13 cellular contexts compared by ENCODE assay signal in genomic region chr15:85405467-85405866, GRCh38. TPM values are rescaled to one million over a fixed set of nuclear protein-coding genes. Genes with fewer than 3 reads are reported as not detected.
A peak's percentile ranks its signal among the peaks of the same experiment; 100 is the strongest.
DNase-seq lines count a peak whose midpoint lies in the region; ATAC-seq and TF ChIP-seq lines count a peak whose summit lies in the region.
"Had no signal": no experiment of that assay in that cellular context is flagged by ENCODE, and none has a peak within 500 bp of the region (broad histone marks: within the 10 kb centered on the region; RNA-seq: fewer than 3 reads in every experiment).

No MANE protein-coding gene starts in this region.

- peaks cover 100% of the 10 kb centered on the region for H3K79me2 ChIP-seq in hepatocyte

- H4K20me1 ChIP-seq in hepatocyte (ENCODE audit: insufficient read depth, poor library complexity, severe bottlenecking): peaks cover 58% of the 10 kb centered on the region

- no peak for ATAC-seq in activated naive CD4-positive, alpha-beta T cell treated with anti-CD3 and anti-CD28 coated beads, Interleukin-2, amount 50 U/mL, for 72 hours
- ATAC-seq in T-cell (replicated peaks in 1 of 4) (no peak), thoracic aorta (ENCODE audit: insufficient number of reproducible peaks, low FRiP score, low read depth) (no peak), HG03432 (IDR thresholded peaks at IDR 0.05; ENCODE audit: unreplicated experiment) (no peak), GM19328 (IDR thresholded peaks at IDR 0.05; ENCODE audit: unreplicated experiment) (no peak)
- ATAC-seq: upper lobe of right lung had no signal

- WGBS in hepatocyte (ENCODE audit: low lambda C conversion rate, missing lambda C conversion rate): 80% methylated on average over 3 of the region's 3 CpGs

- peak overlapping the region; percentile 2 for H3K4me2 ChIP-seq in hepatocyte

- peaks cover 0 to 10% of the 10 kb centered on the region in 2 donors for H3K36me3 Mint-ChIP-seq in activated naive CD4-positive, alpha-beta T cell treated with anti-CD3 and anti-CD28 coated beads, Interleukin-2, amount 50 U/mL, for 72 hours
- peaks cover 4% of the 10 kb centered on the region for H3K36me3 Mint-ChIP-seq in T-cell

- H3K27me3 Mint-ChIP-seq in T-cell: no peaks in the 10 kb centered on the region
- H3K27me3 Mint-ChIP-seq: activated CD4-positive, alpha-beta T cell treated with anti-CD3 and anti-CD28 coated beads, Interleukin-2, amount 10 ng/mL, durations not matched to agents 7 days and 5 days had no signal

- no peak overlapping the region for H2AFZ ChIP-seq in hepatocyte

- peak overlapping the region; percentile 75 to 85 for H3K27ac Mint-ChIP-seq in activated naive CD4-positive, alpha-beta T cell treated with anti-CD3 and anti-CD28 coated beads, Interleukin-2, amount 50 U/mL, for 72 hours
- H3K27ac Mint-ChIP-seq in T-cell: peak overlapping the region; percentile 82 to 86
- H3K27ac Mint-ChIP-seq: activated CD4-positive, alpha-beta T cell treated with anti-CD3 and anti-CD28 coated beads, Interleukin-2, amount 10 ng/mL, durations not matched to agents 7 days and 5 days had no signal

- POLR2A ChIA-PET in T-cell (lab: Charles Lee): interaction anchor here in 1 of 2 donors (0.6 to 0.7 kb wide), 4 partner anchors 11 to 1216 kb away, joined by 3 to 10 read pairs (median 5); partner anchors contain the start of gene AKAP13

- H3K36me3 ChIP-seq in hepatocyte (replicated peaks; ENCODE audit: insufficient read depth, low read depth): no peaks in the 10 kb centered on the region
- H3K36me3 ChIP-seq in thoracic aorta: no peaks in the 10 kb centered on the region
- H3K36me3 ChIP-seq: upper lobe of right lung had no signal

- H3K27me3 ChIP-seq in hepatocyte (no peaks in the 10 kb centered on the region), thoracic aorta (replicated peaks; ENCODE audit: insufficient read depth) (no peaks in the 10 kb centered on the region)
- H3K27me3 ChIP-seq: upper lobe of right lung had no signal

- H3K9me3 ChIP-seq in hepatocyte (ENCODE audit: low read depth): no peaks in the 10 kb centered on the region
- H3K9me3 ChIP-seq in thoracic aorta: no peaks in the 10 kb centered on the region
- H3K9me3 ChIP-seq: upper lobe of right lung had no signal

- H3K4me1 ChIP-seq in hepatocyte (ENCODE audit: insufficient read depth) (peaks cover 32% of the 10 kb centered on the region), thoracic aorta (ENCODE audit: control insufficient read depth in 1 of 2, low read depth in 2 of 2) (peaks cover 52 to 70% of the 10 kb centered on the region in 2 donors)

- DNase-seq in activated naive CD4-positive, alpha-beta T cell treated with anti-CD3 and anti-CD28 coated beads, Interleukin-2, amount 50 U/mL, for 72 hours (ENCODE audit: low spot score in 2 of 2): no peak
- DNase-seq in activated naive CD4-positive, alpha-beta T cell (lab: John Stamatoyannopoulos, UW): no peak
- DNase-seq in T-cell (no peak), hepatocyte (ENCODE audit: low spot score) (no peak), thoracic aorta (ENCODE audit: low spot score) (no peak)
- no peak for DNase-seq in activated CD8-positive, alpha-beta memory T cell treated with anti-CD3 and anti-CD28 coated beads, Interleukin-2, amount 50 U/mL, for 48 hours
- DNase-seq: activated CD4-positive, alpha-beta T cell treated with anti-CD3 and anti-CD28 coated beads, Interleukin-2, amount 10 ng/mL, durations not matched to agents 7 days and 5 days; NCI-H2029; NK-92 treated with Interleukin-12 subunit alpha and Interleukin-12 subunit beta, amount 100 ng/mL, for 24 hours; T-helper 1 cell; upper lobe of right lung had no signal

- peaks cover 83 to 85% (median 83%) of the 10 kb centered on the region in 3 donors for H3K4me1 Mint-ChIP-seq in T-cell

- no peak for TF ChIP-seq CTCF in hepatocyte (IDR thresholded peaks at IDR 0.05; ENCODE audit: poor library complexity)
- no peak for TF ChIP-seq CTCF in thoracic aorta (IDR thresholded peaks at IDR 0.05)

- H3K4me3 ChIP-seq in hepatocyte: no peak overlapping the region
- H3K4me3 ChIP-seq in thoracic aorta: peak overlapping the region; percentile 1
- H3K4me3 ChIP-seq: upper lobe of right lung had no signal

- H3K9me3 Mint-ChIP-seq in activated naive CD4-positive, alpha-beta T cell treated with anti-CD3 and anti-CD28 coated beads, Interleukin-2, amount 50 U/mL, for 72 hours: peaks cover 0 to 5% of the 10 kb centered on the region in 2 donors
- H3K9me3 Mint-ChIP-seq in T-cell: no peaks in the 10 kb centered on the region
- H3K9me3 Mint-ChIP-seq: activated CD4-positive, alpha-beta T cell treated with anti-CD3 and anti-CD28 coated beads, Interleukin-2, amount 10 ng/mL, durations not matched to agents 7 days and 5 days had no signal

- peak overlapping the region in 1 of 3 donors; percentile 29 for H3K4me3 Mint-ChIP-seq in T-cell
- H3K4me3 Mint-ChIP-seq: activated CD4-positive, alpha-beta T cell treated with anti-CD3 and anti-CD28 coated beads, Interleukin-2, amount 10 ng/mL, durations not matched to agents 7 days and 5 days had no signal

- H3K9me2 ChIP-seq in hepatocyte (replicated peaks; ENCODE audit: insufficient read depth): no peaks in the 10 kb centered on the region

- CTCF ChIA-PET in T-cell (lab: Charles Lee): interaction anchor here (0.6 to 3.6 kb wide), 6 partner anchors 8 to 26 kb away, joined by 3 to 32 read pairs (median 4); no protein-coding TSS in a partner anchor

- H3K27ac ChIP-seq in hepatocyte (peak overlapping the region; percentile 46), thoracic aorta (peak overlapping the region; percentile 54 to 60)

RNA-seq across cellular contexts. Expression of gene AKAP13, which starts 25.1 kb away (rescaled TPM):
- total RNA-seq in activated naive CD4-positive, alpha-beta T cell treated with anti-CD3 and anti-CD28 coated beads, Interleukin-2, amount 50 U/mL, for 72 hours: 100 to 1,000 TPM; 105 to 106 TPM
- 100 to 1,000 TPM; 232 to 391 (median 281) TPM for total RNA-seq in T-cell
- 80.9 and 82.8 TPM in 2 replicates for total RNA-seq in hepatocyte
- 55.6 and 61.0 TPM in 2 replicates for polyA plus RNA-seq in hepatocyte
- 100 to 1,000 TPM; 228 to 273 TPM for total RNA-seq in thoracic aorta
